In the genomic region with DNA sequence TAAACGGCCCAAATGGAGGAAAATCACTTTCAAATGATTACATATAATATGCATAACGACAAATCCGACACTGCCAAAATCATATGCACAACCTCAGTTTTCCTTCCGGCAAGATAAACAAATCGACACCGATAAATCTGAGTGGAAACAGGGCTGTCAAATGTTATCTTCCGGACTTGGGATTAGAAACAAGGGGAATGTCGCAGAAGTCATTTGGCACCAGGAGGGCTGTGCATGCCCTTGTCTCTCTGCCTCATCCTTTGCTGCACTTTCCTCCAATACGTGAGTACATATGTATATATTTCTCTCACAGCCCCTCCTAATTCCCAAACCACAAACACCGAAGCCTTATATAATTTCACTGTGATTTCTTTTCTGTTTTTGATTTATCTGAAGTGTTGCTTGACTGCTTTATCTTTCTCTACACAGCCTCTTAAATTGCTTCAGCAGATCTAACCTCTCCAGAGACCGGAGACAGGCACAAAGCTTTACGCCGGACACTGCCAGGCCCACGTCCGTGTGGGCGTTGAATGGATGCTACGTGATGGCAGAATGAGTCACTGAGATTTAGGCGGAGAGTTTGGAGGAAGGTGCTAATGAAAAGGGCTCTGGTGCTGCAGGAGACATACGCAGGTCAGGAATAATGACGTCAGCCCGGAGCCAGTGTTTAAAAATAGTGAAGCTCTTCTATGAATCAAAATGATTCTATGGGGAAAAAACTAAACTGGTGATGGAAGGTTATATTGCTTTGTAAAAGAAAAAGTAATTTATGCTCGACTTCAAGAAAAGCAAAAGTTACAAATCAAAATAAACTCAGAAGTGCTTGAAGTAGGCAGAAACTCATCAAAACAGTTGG, we compare ENCODE assay signal across 10 cellular contexts. TPM values are rescaled to one million over a fixed set of nuclear protein-coding genes. Genes with fewer than 3 reads are reported as not detected.
DNase-seq lines count a peak whose midpoint lies in the region; ATAC-seq and TF ChIP-seq lines count a peak whose summit lies in the region.
"Had no signal": no experiment of that assay in that cellular context is flagged by ENCODE, and none has a peak within 500 bp of the region (broad histone marks: within the 10 kb centered on the region; RNA-seq: fewer than 3 reads in every experiment).

No MANE protein-coding gene starts in this region.

- TF ChIP-seq CTCF in WI38 (IDR thresholded peaks at IDR 0.05; ENCODE audit: low read depth, low read length) (no peak), left ventricle myocardium inferior (IDR thresholded peaks at IDR 0.05; ENCODE audit: borderline replicate concordance) (no peak)

- no peaks in the 10 kb centered on the region for H3K27me3 ChIP-seq in left ventricle myocardium inferior (ENCODE audit: low read depth)

- CTCF ChIA-PET in activated naive CD4-positive, alpha-beta T cell treated with anti-CD3 and anti-CD28 coated beads for 36 hours (lab: Charles Lee) = interaction anchor here (0.6 to 2.1 kb wide), 3 partner anchors 9 to 144 kb away, joined by 3 to 5 read pairs (median 5); no protein-coding TSS in a partner anchor

- peak overlapping the region; percentile 20; the same call in 1 of the 2 replicates for H3K4me3 ChIP-seq in WI38 (ENCODE audit: low read depth, low read length)
- H3K4me3 ChIP-seq in left ventricle myocardium inferior = peak overlapping the region; percentile 28

- no peak for ATAC-seq in left lobe of liver
- ATAC-seq: left colon had no signal

- peaks cover 17% of the 10 kb centered on the region for H3K4me1 ChIP-seq in left ventricle myocardium inferior

- peak; percentile 41 for DNase-seq in LHCN-M2 (ENCODE audit: low read depth)
- DNase-seq in left ventricle myocardium inferior = peak; percentile 20
- peak; percentile 39 for DNase-seq in superior temporal gyrus (ENCODE audit: extremely low spot score)
- no peak for DNase-seq in activated gamma-delta T cell treated with Interleukin-2 at 50 U/mL for 16 hours
- no peak for DNase-seq in activated naive CD4-positive, alpha-beta T cell treated with anti-CD3 and anti-CD28 coated beads for 36 hours
- no peak for DNase-seq in left lobe of liver (ENCODE audit: low spot score)
- no peak for DNase-seq in UCSD-AML1 (lab: John Stamatoyannopoulos, UW; ENCODE audit: unreplicated experiment)

- H3K4me1 Mint-ChIP-seq in activated naive CD4-positive, alpha-beta T cell treated with anti-CD3 and anti-CD28 coated beads for 36 hours (ENCODE audit: low read depth) = no peaks in the 10 kb centered on the region

- no peaks in the 10 kb centered on the region for H3K9me3 Mint-ChIP-seq in activated naive CD4-positive, alpha-beta T cell treated with anti-CD3 and anti-CD28 coated beads for 36 hours

- H3K27me3 Mint-ChIP-seq in activated naive CD4-positive, alpha-beta T cell treated with anti-CD3 and anti-CD28 coated beads for 36 hours (ENCODE audit: low read depth) = peaks cover 4% of the 10 kb centered on the region

- H3K27ac ChIP-seq in left ventricle myocardium inferior (replicated peaks) = peak overlapping the region; percentile 55

- intact Hi-C loops in left ventricle myocardium inferior (cut with micrococcal nuclease) = no loop called here
- intact Hi-C loops in activated naive CD4-positive, alpha-beta T cell treated with anti-CD3 and anti-CD28 coated beads for 36 hours (cut with micrococcal nuclease) = no loop called here

- no peak overlapping the region for H3K4me3 Mint-ChIP-seq in activated naive CD4-positive, alpha-beta T cell treated with anti-CD3 and anti-CD28 coated beads for 36 hours

- H3K9me3 ChIP-seq in left ventricle myocardium inferior (replicated peaks) = no peaks in the 10 kb centered on the region

- no peak overlapping the region for H3K27ac Mint-ChIP-seq in activated naive CD4-positive, alpha-beta T cell treated with anti-CD3 and anti-CD28 coated beads for 36 hours

- H3K36me3 Mint-ChIP-seq in activated naive CD4-positive, alpha-beta T cell treated with anti-CD3 and anti-CD28 coated beads for 36 hours (ENCODE audit: low read depth) = no peaks in the 10 kb centered on the region

- no peaks in the 10 kb centered on the region for H3K36me3 ChIP-seq in left ventricle myocardium inferior

RNA-seq across cellular contexts. Expression of a gene that starts 21.0 kb away (rescaled TPM):
- total RNA-seq in LHCN-M2 (2014; rRNA removed) (58.2 and 65.1 TPM in 2 replicates), left ventricle myocardium inferior (46.6 TPM), left lobe of liver (16.4 TPM)
- 25.4 TPM for polyA plus RNA-seq in LHCN-M2 (2012)
- 100 to 1,000 TPM; 170 to 180 TPM for total RNA-seq in activated naive CD4-positive, alpha-beta T cell treated with anti-CD3 and anti-CD28 coated beads for 36 hours

RNA-seq across cellular contexts. Expression of a gene that starts 31.5 kb away (rescaled TPM):
- total RNA-seq in LHCN-M2 (2014; rRNA removed) (16.4 and 23.2 TPM in 2 replicates), left ventricle myocardium inferior (134 TPM), left lobe of liver (33.3 TPM)
- 135 TPM for polyA plus RNA-seq in LHCN-M2 (2012)
- 10 to 100 TPM; 74.5 to 86.3 TPM for total RNA-seq in activated naive CD4-positive, alpha-beta T cell treated with anti-CD3 and anti-CD28 coated beads for 36 hours

RNA-seq across cellular contexts. Expression of a gene that starts 44.4 kb away (rescaled TPM):
- total RNA-seq in LHCN-M2 (2014; rRNA removed) (not detected in 2 replicates), left ventricle myocardium inferior (0.30 TPM), left lobe of liver (0.25 TPM)
- polyA plus RNA-seq in LHCN-M2 (2012) = 0.02 TPM
- total RNA-seq in activated naive CD4-positive, alpha-beta T cell treated with anti-CD3 and anti-CD28 coated beads for 36 hours = not detected
- total RNA-seq: left colon; T-helper 1 cell treated with Interleukin-12 subunit alpha and Interleukin-12 subunit beta and Interleukin-4 antibody, amounts not matched to agents 30 ng/mL and 1 ng/mL, for 36 hours had no signal

RNA-seq across cellular contexts. Expression of a gene that starts 56.5 kb away (rescaled TPM):
- total RNA-seq in LHCN-M2 (2014; rRNA removed) (154 and 161 TPM in 2 replicates), left ventricle myocardium inferior (131 TPM), left lobe of liver (248 TPM)
- 209 TPM for polyA plus RNA-seq in LHCN-M2 (2012)
- total RNA-seq in activated naive CD4-positive, alpha-beta T cell treated with anti-CD3 and anti-CD28 coated beads for 36 hours = 10 to 100 TPM; 17.3 to 17.9 TPM

Comparison
In these comparisons a context has a peak if more than half of its experiments do, and no peak if none do; other contexts are left out.
1. DNase-seq: peak in LHCN-M2 (single experiment), left ventricle myocardium inferior (single experiment) and superior temporal gyrus (single experiment); none in activated gamma-delta T cell treated with Interleukin-2 at 50 U/mL for 16 hours (single experiment), activated naive CD4-positive, alpha-beta T cell treated with anti-CD3 and anti-CD28 coated beads for 36 hours (single experiment), left lobe of liver (single experiment) and UCSD-AML1 (single experiment).